Comparison of ENCODE assay signal across 9 cellular contexts in the genomic region with DNA sequence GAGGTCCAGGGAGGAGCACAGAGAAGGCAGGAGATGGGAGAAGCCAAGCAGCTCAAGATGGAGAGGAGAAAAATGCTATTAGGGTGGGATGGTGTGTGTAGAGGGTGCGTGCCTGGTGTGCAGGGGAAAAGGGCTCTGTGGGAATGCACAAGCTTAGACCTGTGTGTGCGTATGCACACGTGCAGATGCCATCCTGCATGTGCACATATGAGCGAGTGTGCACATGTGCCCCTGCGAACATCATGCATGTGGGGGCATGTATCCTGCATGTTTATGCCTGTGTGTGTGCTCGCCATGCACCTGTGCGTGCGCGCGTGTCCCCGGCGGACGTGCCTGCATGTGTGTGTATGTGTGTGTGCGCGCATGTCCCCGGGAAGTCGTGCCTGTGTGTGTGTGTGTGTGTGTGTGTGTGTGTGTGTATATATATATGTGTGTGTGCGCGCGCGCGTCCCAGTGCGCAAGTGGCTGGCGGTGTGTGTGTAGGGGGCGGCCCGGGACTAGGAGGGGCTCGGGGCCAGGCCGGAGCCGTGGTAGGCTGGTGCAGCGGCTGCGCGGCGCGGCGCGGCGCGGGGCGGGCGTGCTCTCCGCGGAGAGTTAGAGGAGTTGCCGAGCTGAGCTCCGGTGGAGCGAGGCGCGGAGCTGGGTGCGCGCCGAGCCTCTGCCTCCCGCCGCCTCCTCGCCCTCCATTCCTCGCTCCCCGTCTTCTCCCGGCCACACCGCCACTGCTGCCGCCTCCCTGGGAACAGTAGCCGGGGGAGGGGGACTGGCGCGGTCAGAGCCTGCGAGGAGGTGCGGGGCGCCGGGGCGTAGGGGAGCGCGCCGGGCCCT. TPM values are rescaled to one million over a fixed set of nuclear protein-coding genes. Genes with fewer than 3 reads are reported as not detected.
A peak's percentile ranks its signal among the peaks of the same experiment; 100 is the strongest.
DNase-seq lines count a peak whose midpoint lies in the region; ATAC-seq, FAIRE-seq and TF ChIP-seq lines count a peak whose summit lies in the region.
"Had no signal": no experiment of that assay in that cellular context is flagged by ENCODE, and none has a peak within 500 bp of the region (broad histone marks: within the 10 kb centered on the region; RNA-seq: fewer than 3 reads in every experiment).

A gene (plus strand): TSS at position 601 of the 828 bp plus-strand sequence. CDS start 38,986 bp downstream, outside the sequence.

- H3K27me3 ChIP-seq in GM06990 (replicated peaks; ENCODE audit: control insufficient read depth, insufficient read depth, low read length), result no peaks in the 10 kb centered on the region; the same call in none of the 2 replicates
- H3K27me3 ChIP-seq in right cardiac atrium (ENCODE audit: control insufficient read depth, insufficient read depth), result no peaks in the 10 kb centered on the region

- intact Hi-C loops in activated B cell treated with CpG ODN at 0.5 μM for 24 hours (cut with micrococcal nuclease), result loop anchor here (2.0 to 10.0 kb wide), 2 partner anchors 79 to 95 kb away; no protein-coding TSS in a partner anchor
- intact Hi-C loops in right cardiac atrium (cut with DNase I), result no loop called here

- no peaks in the 10 kb centered on the region for H3K9me3 Mint-ChIP-seq in activated B cell treated with CpG ODN at 0.5 μM for 24 hours

- H3K9me3 ChIP-seq in right cardiac atrium (ENCODE audit: control insufficient read depth, low read length), result no peaks in the 10 kb centered on the region

- no peaks in the 10 kb centered on the region for H3K36me3 Mint-ChIP-seq in activated B cell treated with CpG ODN at 0.5 μM for 24 hours (ENCODE audit: low read depth)

- peaks cover 28% of the 10 kb centered on the region for H3K4me1 Mint-ChIP-seq in activated B cell treated with CpG ODN at 0.5 μM for 24 hours

- no peak for FAIRE-seq in GM19239 (lab: Jason Lieb, UNC)
- FAIRE-seq: islet of Langerhans had no signal

- H3K4me3 ChIP-seq in GM06990 (replicated peaks; ENCODE audit: low read depth, low read length), result no peak within 1 kb of the TSS
- peak within 1 kb of the TSS; percentile 65 for H3K4me3 ChIP-seq in right cardiac atrium (ENCODE audit: low read length)

- no peak within 1 kb of the TSS for H3K27ac Mint-ChIP-seq in activated B cell treated with CpG ODN at 0.5 μM for 24 hours

- H3K4me1 ChIP-seq in right cardiac atrium (ENCODE audit: control insufficient read depth, insufficient read depth, low read length), result peaks cover 8% of the 10 kb centered on the region

- H3K27ac ChIP-seq in right cardiac atrium (ENCODE audit: low read length), result peak within 1 kb of the TSS; percentile 10

- CTCF ChIA-PET in activated B cell treated with CpG ODN at 0.5 μM for 24 hours (lab: Charles Lee), result no interaction called here

- H3K36me3 ChIP-seq in GM06990 (ENCODE audit: control insufficient read depth, insufficient read depth, low read length), result no peaks in the 10 kb centered on the region

- POLR2A ChIA-PET in activated B cell treated with CpG ODN at 0.5 μM for 24 hours (lab: Charles Lee), result no interaction called here

- TF ChIP-seq CTCF in GM06990 (IDR thresholded peaks at IDR 0.05; ENCODE audit: insufficient read depth, low read length, poor library complexity, severe bottlenecking) (no peak), activated B cell treated with CpG ODN at 0.5 μM for 24 hours (IDR thresholded peaks at IDR 0.05) (no peak)

- peak within 1 kb of the TSS; percentile 35 for H3K4me3 Mint-ChIP-seq in activated B cell treated with CpG ODN at 0.5 μM for 24 hours

- DNase-seq in GM06990 (ENCODE audit: extremely low read depth, insufficient read length) (peak; percentile 35), activated B cell treated with CpG ODN at 0.5 μM for 24 hours (no peak), right cardiac atrium (peak; percentile 47 to 85 (median 77)), putamen (ENCODE audit: low spot score) (peak; percentile 64), SHP77 (lab: John Stamatoyannopoulos, UW) (no peak), GM19239 (ENCODE audit: insufficient read length, low spot score) (no peak)

- ATAC-seq in activated B cell treated with CpG ODN at 0.5 μM for 24 hours (ENCODE audit: low read depth), result peak; percentile 25
- peak; percentile 48 to 70 for ATAC-seq in right cardiac atrium
- ATAC-seq in GM21360 (IDR thresholded peaks at IDR 0.05; ENCODE audit: unreplicated experiment), result no peak
- no peak for ATAC-seq in HG03439 (IDR thresholded peaks at IDR 0.05; ENCODE audit: unreplicated experiment)

- H3K27me3 Mint-ChIP-seq in activated B cell treated with CpG ODN at 0.5 μM for 24 hours, result peaks cover 41% of the 10 kb centered on the region

- 9% methylated on average over 69 of the region's 69 CpGs for WGBS in right cardiac atrium

RNA-seq across cellular contexts. Expression of the gene that starts here (rescaled TPM):
- not detected in 2 replicates for total RNA-seq in activated B cell treated with CpG ODN at 0.5 μM for 24 hours
- 10 to 100 TPM in 2 of 4 donors, 1 to 10 TPM in 2; 9.8 to 13.3 (median 10.8) TPM for total RNA-seq in right cardiac atrium
- 9.9 TPM for polyA plus RNA-seq in right cardiac atrium

Comparison
In these comparisons a context has a peak if more than half of its experiments do, and no peak if none do; other contexts are left out.
1. RNA of the gene that starts here (total RNA-seq): 9.8 to 13.3 TPM in right cardiac atrium; not detected in activated B cell treated with CpG ODN at 0.5 μM for 24 hours; every median in the first group is over 10 times any median in the second.
2. Peak in ATAC-seq in activated B cell treated with CpG ODN at 0.5 μM for 24 hours; RNA of the gene not detected or under 1 TPM.
3. DNase-seq: peak in GM06990 (single experiment), right cardiac atrium (3 of 3) and putamen (single experiment); none in activated B cell treated with CpG ODN at 0.5 μM for 24 hours (single experiment), SHP77 (0 of 2) and GM19239 (single experiment).
4. ATAC-seq: peak in right cardiac atrium (2 of 2); none in GM21360 (single experiment) and HG03439 (single experiment).